1 cellular context compared by ENCODE assay signal in genomic region chr5:116454417-116454927, GRCh38.
TF ChIP-seq lines count a peak whose summit lies in the region.

No MANE protein-coding gene starts in this region.

TF ChIP-seq in GM12878, 131 proteins besides CTCF, POLR2A, EP300 and RAD21 (continued from another document):
- TF ChIP-seq STAT3 (IDR thresholded peaks at IDR 0.05; ENCODE audit: low read depth, low read length) (no peak), JUNB (IDR thresholded peaks at IDR 0.05) (no peak), POU2F2 (IDR thresholded peaks at IDR 0.05; ENCODE audit: borderline replicate concordance, low read depth, low read length) (peak; percentile 40; the same call in 2 of the 3 replicates), SMAD1 (IDR thresholded peaks at IDR 0.05; ENCODE audit: low read depth, partially characterized antibody) (no peak), IKZF1 (conservative IDR thresholded peaks at IDR 0.05) (peak; percentile 85), IRF4 (IDR thresholded peaks at IDR 0.05; ENCODE audit: low read depth, low read length) (peak; percentile 80), MTA2 (IDR thresholded peaks at IDR 0.05; ENCODE audit: low read depth) (peak; percentile 83), EED (IDR thresholded peaks at IDR 0.05; ENCODE audit: low read depth) (peak; percentile 82), MLLT1 (IDR thresholded peaks at IDR 0.05) (peak; percentile 65; the same call in 1 of the 2 replicates), PKNOX1 (IDR thresholded peaks at IDR 0.05) (peak; percentile 52; the same call in 1 of the 2 replicates), ZNF622 (IDR thresholded peaks at IDR 0.05) (no peak), REST (IDR thresholded peaks at IDR 0.05; ENCODE audit: low read depth, low read length) (no peak), HCFC1 (IDR thresholded peaks at IDR 0.05; ENCODE audit: low read length) (no peak), CREM (IDR thresholded peaks at IDR 0.05; ENCODE audit: low read depth) (0 out of 2 replicates have a peak, but pooled peaks have one; percentile 9), DPF2 (IDR thresholded peaks at IDR 0.05) (0 out of 2 replicates have a peak, but pooled peaks have one; percentile 48), PML (IDR thresholded peaks at IDR 0.05; ENCODE audit: low read length) (peak; percentile 46; the same call in 1 of the 2 replicates), CBFB (IDR thresholded peaks at IDR 0.05; ENCODE audit: low read depth) (peak; percentile 76; the same call in 1 of the 2 replicates), MEF2A (IDR thresholded peaks at IDR 0.05; ENCODE audit: insufficient read depth, low read depth, low read length) (peak; percentile 44; the same call in 1 of the 2 replicates), SIX5 (IDR thresholded peaks at IDR 0.05; ENCODE audit: low read depth, low read length, severe bottlenecking) (no peak), RELA (IDR thresholded peaks at IDR 0.05; ENCODE audit: borderline replicate concordance, partially characterized antibody) (peak; percentile 20), MEF2B (IDR thresholded peaks at IDR 0.05; ENCODE audit: partially characterized antibody, poor library complexity, severe bottlenecking) (peak; percentile 15), PAX5 (IDR thresholded peaks at IDR 0.05; ENCODE audit: borderline replicate concordance, low read depth, low read length) (peak; percentile 51; the same call in 1 of the 2 replicates), EGR1 (IDR thresholded peaks at IDR 0.05; ENCODE audit: borderline replicate concordance in 1 of 2, low read depth in 2 of 2, low read length in 2 of 2) (no peak), ATF7 (IDR thresholded peaks at IDR 0.05; ENCODE audit: low read depth) (peak; percentile 73), NFIC (IDR thresholded peaks at IDR 0.05; ENCODE audit: low read depth, low read length) (peak; percentile 59), IKZF2 (IDR thresholded peaks at IDR 0.05) (peak; percentile 91 to 93), BCLAF1 (IDR thresholded peaks at IDR 0.05) (no peak), BHLHE40 (IDR thresholded peaks at IDR 0.05; ENCODE audit: borderline replicate concordance in 1 of 2, low read depth in 2 of 2, low read length in 1 of 2) (peak; percentile 21 to 30; a peak in 1 of 4 replicates)
- TF ChIP-seq, protein P1, sequence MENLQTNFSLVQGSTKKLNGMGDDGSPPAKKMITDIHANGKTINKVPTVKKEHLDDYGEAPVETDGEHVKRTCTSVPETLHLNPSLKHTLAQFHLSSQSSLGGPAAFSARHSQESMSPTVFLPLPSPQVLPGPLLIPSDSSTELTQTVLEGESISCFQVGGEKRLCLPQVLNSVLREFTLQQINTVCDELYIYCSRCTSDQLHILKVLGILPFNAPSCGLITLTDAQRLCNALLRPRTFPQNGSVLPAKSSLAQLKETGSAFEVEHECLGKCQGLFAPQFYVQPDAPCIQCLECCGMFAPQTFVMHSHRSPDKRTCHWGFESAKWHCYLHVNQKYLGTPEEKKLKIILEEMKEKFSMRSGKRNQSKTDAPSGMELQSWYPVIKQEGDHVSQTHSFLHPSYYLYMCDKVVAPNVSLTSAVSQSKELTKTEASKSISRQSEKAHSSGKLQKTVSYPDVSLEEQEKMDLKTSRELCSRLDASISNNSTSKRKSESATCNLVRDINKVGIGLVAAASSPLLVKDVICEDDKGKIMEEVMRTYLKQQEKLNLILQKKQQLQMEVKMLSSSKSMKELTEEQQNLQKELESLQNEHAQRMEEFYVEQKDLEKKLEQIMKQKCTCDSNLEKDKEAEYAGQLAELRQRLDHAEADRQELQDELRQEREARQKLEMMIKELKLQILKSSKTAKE (IDR thresholded peaks at IDR 0.05; ENCODE audit: low read depth, poor library complexity, severe bottlenecking) = peak; percentile 74
- TF ChIP-seq, protein P2, sequence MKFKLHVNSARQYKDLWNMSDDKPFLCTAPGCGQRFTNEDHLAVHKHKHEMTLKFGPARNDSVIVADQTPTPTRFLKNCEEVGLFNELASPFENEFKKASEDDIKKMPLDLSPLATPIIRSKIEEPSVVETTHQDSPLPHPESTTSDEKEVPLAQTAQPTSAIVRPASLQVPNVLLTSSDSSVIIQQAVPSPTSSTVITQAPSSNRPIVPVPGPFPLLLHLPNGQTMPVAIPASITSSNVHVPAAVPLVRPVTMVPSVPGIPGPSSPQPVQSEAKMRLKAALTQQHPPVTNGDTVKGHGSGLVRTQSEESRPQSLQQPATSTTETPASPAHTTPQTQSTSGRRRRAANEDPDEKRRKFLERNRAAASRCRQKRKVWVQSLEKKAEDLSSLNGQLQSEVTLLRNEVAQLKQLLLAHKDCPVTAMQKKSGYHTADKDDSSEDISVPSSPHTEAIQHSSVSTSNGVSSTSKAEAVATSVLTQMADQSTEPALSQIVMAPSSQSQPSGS (IDR thresholded peaks at IDR 0.05; ENCODE audit: low read length) = peak; percentile 65; the same call in 1 of the 2 replicates
- TF ChIP-seq, protein P3, sequence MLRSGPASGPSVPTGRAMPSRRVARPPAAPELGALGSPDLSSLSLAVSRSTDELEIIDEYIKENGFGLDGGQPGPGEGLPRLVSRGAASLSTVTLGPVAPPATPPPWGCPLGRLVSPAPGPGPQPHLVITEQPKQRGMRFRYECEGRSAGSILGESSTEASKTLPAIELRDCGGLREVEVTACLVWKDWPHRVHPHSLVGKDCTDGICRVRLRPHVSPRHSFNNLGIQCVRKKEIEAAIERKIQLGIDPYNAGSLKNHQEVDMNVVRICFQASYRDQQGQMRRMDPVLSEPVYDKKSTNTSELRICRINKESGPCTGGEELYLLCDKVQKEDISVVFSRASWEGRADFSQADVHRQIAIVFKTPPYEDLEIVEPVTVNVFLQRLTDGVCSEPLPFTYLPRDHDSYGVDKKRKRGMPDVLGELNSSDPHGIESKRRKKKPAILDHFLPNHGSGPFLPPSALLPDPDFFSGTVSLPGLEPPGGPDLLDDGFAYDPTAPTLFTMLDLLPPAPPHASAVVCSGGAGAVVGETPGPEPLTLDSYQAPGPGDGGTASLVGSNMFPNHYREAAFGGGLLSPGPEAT (IDR thresholded peaks at IDR 0.05; ENCODE audit: low read depth) = peak; percentile 74; the same call in 1 of the 2 replicates
- TF ChIP-seq, protein P4, sequence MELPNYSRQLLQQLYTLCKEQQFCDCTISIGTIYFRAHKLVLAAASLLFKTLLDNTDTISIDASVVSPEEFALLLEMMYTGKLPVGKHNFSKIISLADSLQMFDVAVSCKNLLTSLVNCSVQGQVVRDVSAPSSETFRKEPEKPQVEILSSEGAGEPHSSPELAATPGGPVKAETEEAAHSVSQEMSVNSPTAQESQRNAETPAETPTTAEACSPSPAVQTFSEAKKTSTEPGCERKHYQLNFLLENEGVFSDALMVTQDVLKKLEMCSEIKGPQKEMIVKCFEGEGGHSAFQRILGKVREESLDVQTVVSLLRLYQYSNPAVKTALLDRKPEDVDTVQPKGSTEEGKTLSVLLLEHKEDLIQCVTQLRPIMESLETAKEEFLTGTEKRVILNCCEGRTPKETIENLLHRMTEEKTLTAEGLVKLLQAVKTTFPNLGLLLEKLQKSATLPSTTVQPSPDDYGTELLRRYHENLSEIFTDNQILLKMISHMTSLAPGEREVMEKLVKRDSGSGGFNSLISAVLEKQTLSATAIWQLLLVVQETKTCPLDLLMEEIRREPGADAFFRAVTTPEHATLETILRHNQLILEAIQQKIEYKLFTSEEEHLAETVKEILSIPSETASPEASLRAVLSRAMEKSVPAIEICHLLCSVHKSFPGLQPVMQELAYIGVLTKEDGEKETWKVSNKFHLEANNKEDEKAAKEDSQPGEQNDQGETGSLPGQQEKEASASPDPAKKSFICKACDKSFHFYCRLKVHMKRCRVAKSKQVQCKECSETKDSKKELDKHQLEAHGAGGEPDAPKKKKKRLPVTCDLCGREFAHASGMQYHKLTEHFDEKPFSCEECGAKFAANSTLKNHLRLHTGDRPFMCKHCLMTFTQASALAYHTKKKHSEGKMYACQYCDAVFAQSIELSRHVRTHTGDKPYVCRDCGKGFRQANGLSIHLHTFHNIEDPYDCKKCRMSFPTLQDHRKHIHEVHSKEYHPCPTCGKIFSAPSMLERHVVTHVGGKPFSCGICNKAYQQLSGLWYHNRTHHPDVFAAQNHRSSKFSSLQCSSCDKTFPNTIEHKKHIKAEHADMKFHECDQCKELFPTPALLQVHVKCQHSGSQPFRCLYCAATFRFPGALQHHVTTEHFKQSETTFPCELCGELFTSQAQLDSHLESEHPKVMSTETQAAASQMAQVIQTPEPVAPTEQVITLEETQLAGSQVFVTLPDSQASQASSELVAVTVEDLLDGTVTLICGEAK (IDR thresholded peaks at IDR 0.05; ENCODE audit: borderline replicate concordance) = no peak
